12 cellular contexts compared by ENCODE assay signal in the genomic region with DNA sequence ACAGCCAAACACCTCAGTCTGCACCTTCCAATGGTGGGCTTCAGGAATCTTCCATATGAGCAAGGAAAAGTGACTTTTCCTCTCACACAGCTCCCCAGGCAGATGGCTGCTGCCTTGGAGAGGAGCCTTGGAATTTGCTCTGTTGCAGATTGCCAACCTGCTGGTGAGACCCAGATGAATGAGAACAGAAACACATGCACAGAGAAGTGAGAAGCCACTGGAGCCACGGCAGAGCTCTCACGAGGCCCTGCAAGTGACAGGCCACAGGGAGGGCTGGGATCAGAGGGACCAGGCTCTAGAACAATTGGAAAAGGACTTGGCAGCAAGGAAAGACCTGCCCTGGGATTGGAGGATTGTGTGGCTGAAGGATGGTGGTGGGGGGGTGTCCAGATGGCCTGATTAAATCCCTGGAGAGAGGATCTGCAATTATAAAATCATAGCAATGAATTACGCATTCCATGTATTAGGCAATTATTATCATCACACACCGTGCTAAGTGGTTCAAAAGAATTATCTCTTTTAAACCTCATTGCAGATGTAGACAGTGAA.
"Had no signal": no experiment of that assay in that cellular context is flagged by ENCODE, and none has a peak within 500 bp of the region (broad histone marks: within the 10 kb centered on the region; RNA-seq: fewer than 3 reads in every experiment).

No MANE protein-coding gene starts in this region.

- DNase-seq: activated CD4-positive, alpha-beta T cell treated with anti-CD3 and anti-CD28 coated beads for 1 hour; activated CD4-positive, alpha-beta T cell treated with anti-CD3 and anti-CD28 coated beads, Interleukin-2, amount 50 U/mL, for 48 hours; activated CD8-positive, alpha-beta memory T cell treated with anti-CD3 and anti-CD28 coated beads, Interleukin-2, amount 10 ng/mL, durations not matched to agents 7 days and 5 days; activated effector memory CD4-positive, alpha-beta T cell treated with anti-CD3 and anti-CD28 coated beads, Interleukin-2, amount 50 U/mL, for 16 hours; activated naive CD8-positive, alpha-beta T cell treated with anti-CD3 and anti-CD28 coated beads for 36 hours; activated T-cell treated with anti-CD3 and anti-CD28 coated beads, Interleukin-2, amount 50 U/mL, for 4 hours; foreskin keratinocyte; left ventricle myocardium superior; ovary; stimulated activated CD4-positive, alpha-beta T cell treated with anti-CD3 and anti-CD28 coated beads, Interleukin-2, amount 100 ng/mL, for 48 hours; stimulated activated naive CD8-positive, alpha-beta T cell treated with anti-CD3 and anti-CD28 coated beads, Interleukin-15, Interleukin-2, amounts not matched to agents 100 U/mL and 50 U/mL, for 24 hours; upper lobe of left lung had no signal

- H3K9me3 Mint-ChIP-seq: activated naive CD8-positive, alpha-beta T cell treated with anti-CD3 and anti-CD28 coated beads for 36 hours; activated T-cell treated with anti-CD3 and anti-CD28 coated beads, Interleukin-2, amount 50 U/mL, for 4 hours had no signal

- H3K4me1 Mint-ChIP-seq: activated CD8-positive, alpha-beta memory T cell treated with anti-CD3 and anti-CD28 coated beads, Interleukin-2, amount 10 ng/mL, durations not matched to agents 7 days and 5 days; activated naive CD8-positive, alpha-beta T cell treated with anti-CD3 and anti-CD28 coated beads for 36 hours had no signal

- H3K27me3 Mint-ChIP-seq: activated CD8-positive, alpha-beta memory T cell treated with anti-CD3 and anti-CD28 coated beads, Interleukin-2, amount 10 ng/mL, durations not matched to agents 7 days and 5 days; activated naive CD8-positive, alpha-beta T cell treated with anti-CD3 and anti-CD28 coated beads for 36 hours had no signal

- H3K4me3 Mint-ChIP-seq: activated CD8-positive, alpha-beta memory T cell treated with anti-CD3 and anti-CD28 coated beads, Interleukin-2, amount 10 ng/mL, durations not matched to agents 7 days and 5 days; activated naive CD8-positive, alpha-beta T cell treated with anti-CD3 and anti-CD28 coated beads for 36 hours; activated T-cell treated with anti-CD3 and anti-CD28 coated beads, Interleukin-2, amount 50 U/mL, for 4 hours had no signal

- ATAC-seq: activated CD8-positive, alpha-beta memory T cell treated with anti-CD3 and anti-CD28 coated beads, Interleukin-2, amount 10 ng/mL, durations not matched to agents 7 days and 5 days; activated T-cell treated with anti-CD3 and anti-CD28 coated beads, Interleukin-2, amount 50 U/mL, for 4 hours; foreskin keratinocyte; left ventricle myocardium superior; stimulated activated naive CD8-positive, alpha-beta T cell treated with anti-CD3 and anti-CD28 coated beads, Interleukin-15, Interleukin-2, amounts not matched to agents 100 U/mL and 50 U/mL, for 24 hours had no signal

- H3K36me3 Mint-ChIP-seq: activated CD8-positive, alpha-beta memory T cell treated with anti-CD3 and anti-CD28 coated beads, Interleukin-2, amount 10 ng/mL, durations not matched to agents 7 days and 5 days had no signal

- H3K27ac Mint-ChIP-seq: activated CD8-positive, alpha-beta memory T cell treated with anti-CD3 and anti-CD28 coated beads, Interleukin-2, amount 10 ng/mL, durations not matched to agents 7 days and 5 days; activated naive CD8-positive, alpha-beta T cell treated with anti-CD3 and anti-CD28 coated beads for 36 hours had no signal
